In genomic region chr1:173824315-173825081, GRCh38 we compare ENCODE assay signal across 8 cellular contexts. TPM values are rescaled to one million over a fixed set of nuclear protein-coding genes. Genes with fewer than 3 reads are reported as not detected.
DNase-seq lines count a peak whose midpoint lies in the region; ATAC-seq and TF ChIP-seq lines count a peak whose summit lies in the region.

Gene CENPL, minus strand, starts transcription at chr1:173824883. Its CDS starts 13,584 bp downstream, at chr1:173811299.
Gene DARS2, plus strand, starts transcription at chr1:173824673. Its CDS starts 557 bp downstream, at chr1:173825230.

- H3K36me3 ChIP-seq in testis (ENCODE audit: low read depth, missing control alignments) = no peaks in the 10 kb centered on the region

- peaks cover 4% of the 10 kb centered on the region for H3K4me1 ChIP-seq in testis

- H3K27me3 ChIP-seq in testis = no peaks in the 10 kb centered on the region

- intact Hi-C loops in testis (cut with DNase I; ENCODE audit: low total_unique reads) = loop anchor here (10.0 kb wide), 1 partner anchor 400 kb away; no protein-coding TSS in a partner anchor

- H3K4me3 ChIP-seq in GM08714 (ENCODE audit: low read length) = peak within 1 kb of the TSS; percentile 94
- H3K4me3 ChIP-seq in testis = peak within 1 kb of the TSS; percentile 68 to 78

- ATAC-seq in HG02610 (IDR thresholded peaks at IDR 0.05; ENCODE audit: unreplicated experiment) = peak; percentile 84
- ATAC-seq in activated naive CD4-positive, alpha-beta T cell treated with anti-CD3 and anti-CD28 coated beads, Interleukin-2, amount 50 U/mL, for 72 hours = peak; percentile 84 to 88

- no peaks in the 10 kb centered on the region for H3K9me3 ChIP-seq in testis

- H3K27ac Mint-ChIP-seq in activated naive CD4-positive, alpha-beta T cell treated with anti-CD3 and anti-CD28 coated beads, Interleukin-2, amount 50 U/mL, for 72 hours = peak within 1 kb of the TSS; percentile 98 to 99

- TF ChIP-seq CTCF in testis (IDR thresholded peaks at IDR 0.05) = peak in 1 of 3 experiments; percentile 18

- TF ChIP-seq POLR2A in testis (IDR thresholded peaks at IDR 0.05) = no peak

- DNase-seq in NCI-H1092 treated with DMSO at 0.1 percent for 48 hours (lab: John Stamatoyannopoulos, UW) = peak; percentile 100
- peak; percentile 99 for DNase-seq in SKM-1 (lab: John Stamatoyannopoulos, UW; ENCODE audit: unreplicated experiment)
- DNase-seq in activated naive CD4-positive, alpha-beta T cell treated with anti-CD3 and anti-CD28 coated beads, Interleukin-2, amount 50 U/mL, for 72 hours (ENCODE audit: low spot score in 2 of 2) = peak; percentile 84 to 89
- peak; percentile 97 for DNase-seq in globus pallidus (ENCODE audit: low spot score)
- DNase-seq in occipital lobe (lab: John Stamatoyannopoulos, UW) = peak; percentile 94
- DNase-seq in testis = peak; percentile 98

- 0% methylated on average over 31 to 55 of the region's 55 CpGs for WGBS in testis, 2 donors

- peak within 1 kb of the TSS; percentile 85 to 94 for H3K27ac ChIP-seq in testis

- H3K9me3 Mint-ChIP-seq in activated naive CD4-positive, alpha-beta T cell treated with anti-CD3 and anti-CD28 coated beads, Interleukin-2, amount 50 U/mL, for 72 hours = no peaks in the 10 kb centered on the region

- peaks cover 35 to 43% of the 10 kb centered on the region in 2 donors for H3K36me3 Mint-ChIP-seq in activated naive CD4-positive, alpha-beta T cell treated with anti-CD3 and anti-CD28 coated beads, Interleukin-2, amount 50 U/mL, for 72 hours

RNA-seq across cellular contexts. Expression of gene CENPL, which starts in this region (rescaled TPM):
- total RNA-seq in activated naive CD4-positive, alpha-beta T cell treated with anti-CD3 and anti-CD28 coated beads, Interleukin-2, amount 50 U/mL, for 72 hours = 10 to 100 TPM; 29.5 to 30.4 TPM
- total RNA-seq in occipital lobe (25.6 TPM), testis (10 to 100 TPM; 13.2 to 20.5 TPM)
- 26.5 TPM for polyA plus RNA-seq in testis (ENCODE audit: insufficient read depth, low read depth, low replicate concordance)

RNA-seq across cellular contexts. Expression of gene DARS2, which starts in this region (rescaled TPM):
- 10 to 100 TPM; 31.1 to 40.7 TPM for total RNA-seq in activated naive CD4-positive, alpha-beta T cell treated with anti-CD3 and anti-CD28 coated beads, Interleukin-2, amount 50 U/mL, for 72 hours
- total RNA-seq in occipital lobe (13.3 TPM), testis (10 to 100 TPM; 16.8 to 21.4 TPM)
- 12.7 TPM for polyA plus RNA-seq in testis (ENCODE audit: insufficient read depth, low read depth, low replicate concordance)

Comparison
In these comparisons a context has a peak if more than half of its experiments do, and no peak if none do; other contexts are left out.
1. Peak in every context shown above with its lines: DNase-seq, ATAC-seq, H3K4me3 ChIP-seq and H3K27ac ChIP-seq.